Comparison of ENCODE assay signal across 10 cellular contexts in genomic region chr5:122701640-122702523, GRCh38.
A peak's percentile ranks its signal among the peaks of the same experiment; 100 is the strongest.
DNase-seq lines count a peak whose midpoint lies in the region; ATAC-seq and TF ChIP-seq lines count a peak whose summit lies in the region.
"Had no signal": no experiment of that assay in that cellular context is flagged by ENCODE, and none has a peak within 500 bp of the region (broad histone marks: within the 10 kb centered on the region; RNA-seq: fewer than 3 reads in every experiment).

No MANE protein-coding gene starts in this region.

- peaks cover 0 to 8% (median 4%) of the 10 kb centered on the region in 5 donors for H3K27me3 Mint-ChIP-seq in naive thymus-derived CD8-positive, alpha-beta T cell

- peak overlapping the region in 2 of 10 donors; percentile 82 to 84 for H3K27ac Mint-ChIP-seq in naive thymus-derived CD8-positive, alpha-beta T cell

- H3K27ac ChIP-seq in prostate gland, result no peak overlapping the region

- H3K4me3 ChIP-seq in prostate gland, result no peak overlapping the region
- H3K4me3 ChIP-seq: lung had no signal

- no peaks in the 10 kb centered on the region for H3K4me1 ChIP-seq in prostate gland (replicated peaks)

- no peaks in the 10 kb centered on the region for H3K9me3 Mint-ChIP-seq in naive thymus-derived CD8-positive, alpha-beta T cell

- peak overlapping the region in 1 of 10 donors; percentile 62 for H3K4me3 Mint-ChIP-seq in naive thymus-derived CD8-positive, alpha-beta T cell

- peak; percentile 99 for ATAC-seq in GM18907 (IDR thresholded peaks at IDR 0.05; ENCODE audit: unreplicated experiment)
- ATAC-seq in GM21528 (IDR thresholded peaks at IDR 0.05; ENCODE audit: low FRiP score, unreplicated experiment), result peak; percentile 98
- peak; percentile 98 for ATAC-seq in HG03439 (IDR thresholded peaks at IDR 0.05; ENCODE audit: unreplicated experiment)
- ATAC-seq in naive thymus-derived CD8-positive, alpha-beta T cell, result peak; percentile 29 to 67

- no peaks in the 10 kb centered on the region for H3K27me3 ChIP-seq in prostate gland (replicated peaks; ENCODE audit: insufficient read depth)

- H3K9me3 ChIP-seq in prostate gland, result no peaks in the 10 kb centered on the region

- H3K36me3 ChIP-seq in prostate gland, result no peaks in the 10 kb centered on the region

- H3K36me3 Mint-ChIP-seq in naive thymus-derived CD8-positive, alpha-beta T cell, result no peaks in the 10 kb centered on the region

- POLR2A ChIA-PET in naive thymus-derived CD8-positive, alpha-beta T cell (lab: Charles Lee), result no interaction called here

- no peak for TF ChIP-seq CTCF in prostate gland (IDR thresholded peaks at IDR 0.05)

- WGBS in prostate gland, result 82% methylated on average over 8 of the region's 8 CpGs

- peak in 1 of 10 donors; percentile 25 for DNase-seq in naive thymus-derived CD8-positive, alpha-beta T cell
- DNase-seq in superior temporal gyrus (ENCODE audit: extremely low spot score) (no peak), cerebellar nuclear complex (lab: John Stamatoyannopoulos, UW) (no peak), prostate gland (ENCODE audit: low spot score) (no peak)
- DNase-seq: effector memory CD4-positive, alpha-beta T cell; NCI-H2029 treated with DMSO at 0.1 percent for 48 hours had no signal

- intact Hi-C loops in prostate gland (cut with DNase I), result loop anchor here (10.0 kb wide), 2 partner anchors 473 to 643 kb away; no protein-coding TSS in a partner anchor

- peaks cover 0 to 32% (median 0%) of the 10 kb centered on the region in 4 donors for H3K4me1 Mint-ChIP-seq in naive thymus-derived CD8-positive, alpha-beta T cell

- no peak for TF ChIP-seq POLR2A in prostate gland (IDR thresholded peaks at IDR 0.05)

Comparison
In these comparisons a context has a peak if more than half of its experiments do, and no peak if none do; other contexts are left out.
1. ATAC-seq: peak in every context shown above with its lines; median percentile 99 in GM18907; 98 in GM21528; 98 in HG03439; 48 in naive thymus-derived CD8-positive, alpha-beta T cell.